8 cellular contexts compared by ENCODE assay signal in the genomic region with DNA sequence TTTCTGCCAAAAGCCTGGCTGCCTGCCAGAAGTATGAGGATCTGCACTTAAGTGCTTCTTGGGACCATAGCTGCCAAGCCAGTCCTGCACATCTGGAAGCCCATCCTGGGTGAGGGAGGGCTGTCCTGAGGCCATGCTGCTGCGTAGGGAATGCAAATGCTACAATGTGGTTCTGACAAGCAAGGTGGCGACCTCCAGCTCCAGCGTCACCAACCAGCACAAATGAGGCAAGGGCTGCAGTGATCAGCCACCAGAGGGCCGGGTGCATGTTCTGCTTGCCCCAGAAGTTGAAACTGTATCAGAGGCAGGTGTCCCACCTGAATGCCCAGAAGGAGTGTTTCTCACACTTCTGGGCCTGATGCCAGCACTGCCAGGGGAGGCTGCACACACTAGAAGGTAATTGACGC.
A peak's percentile ranks its signal among the peaks of the same experiment; 100 is the strongest.
DNase-seq lines count a peak whose midpoint lies in the region; TF ChIP-seq lines count a peak whose summit lies in the region.

No MANE protein-coding gene starts in this region.

- DNase-seq in DMS 273 (lab: John Stamatoyannopoulos, UW; ENCODE audit: unreplicated experiment) (peak; percentile 33), DMS 273 treated with DMSO at 0.1 percent for 48 hours (lab: John Stamatoyannopoulos, UW) (no peak), HEK293T (ENCODE audit: extremely low spot score) (peak; percentile 37), NCI-H2107 (lab: John Stamatoyannopoulos, UW) (peak; percentile 21), germinal center (ENCODE audit: low spot score) (peak; percentile 18), NCI-H2196 treated with DMSO at 0.1 percent for 48 hours (lab: John Stamatoyannopoulos, UW; ENCODE audit: unreplicated experiment) (no peak), NOMO-1 treated with DMSO at 0.1 percent for 48 hours (lab: John Stamatoyannopoulos, UW; ENCODE audit: unreplicated experiment) (no peak), midbrain (lab: John Stamatoyannopoulos, UW) (no peak)

- CTCF ChIA-PET in HEK293T (lab: Yijun Ruan, JAX) = interaction anchor here (0.6 to 0.7 kb wide), 2 partner anchors 28 to 126 kb away, joined by 3 read pairs; no protein-coding TSS in a partner anchor

- POLR2A ChIA-PET in HEK293T (lab: Yijun Ruan, JAX) = no interaction called here

TF ChIP-seq in HEK293T, 16 proteins besides CTCF, POLR2A, EP300 and RAD21:
- no peak for TF ChIP-seq NFRKB (IDR thresholded peaks at IDR 0.05)
- no peak for TF ChIP-seq ELF4 (IDR thresholded peaks at IDR 0.05)
- TF ChIP-seq FOXA1 (IDR thresholded peaks at IDR 0.05) = no peak
- TF ChIP-seq L3MBTL2 (conservative IDR thresholded peaks at IDR 0.05) = no peak
- TF ChIP-seq CTBP1 (IDR thresholded peaks at IDR 0.05; ENCODE audit: borderline replicate concordance) = no peak
- no peak for TF ChIP-seq SUZ12 (IDR thresholded peaks at IDR 0.05)
- TF ChIP-seq FOXK2 (IDR thresholded peaks at IDR 0.05) = no peak
- TF ChIP-seq ARNT (IDR thresholded peaks at IDR 0.05) = no peak
- TF ChIP-seq BHLHE40 (IDR thresholded peaks at IDR 0.05; ENCODE audit: borderline replicate concordance) = no peak
- TF ChIP-seq HDGF (IDR thresholded peaks at IDR 0.05; ENCODE audit: borderline replicate concordance) = no peak
- TF ChIP-seq FOXM1 (IDR thresholded peaks at IDR 0.05; ENCODE audit: borderline replicate concordance) = no peak
- TF ChIP-seq SP1 (IDR thresholded peaks at IDR 0.05) = no peak
- TF ChIP-seq TARDBP (IDR thresholded peaks at IDR 0.05) = no peak

Comparison
In these comparisons a context has a peak if more than half of its experiments do, and no peak if none do; other contexts are left out.
1. DNase-seq: peak in DMS 273 (single experiment), HEK293T (single experiment), NCI-H2107 (single experiment) and germinal center (single experiment); none in DMS 273 treated with DMSO at 0.1 percent for 48 hours (single experiment), NCI-H2196 treated with DMSO at 0.1 percent for 48 hours (single experiment), NOMO-1 treated with DMSO at 0.1 percent for 48 hours (single experiment) and midbrain (single experiment).